In genomic region chr1:150875197-150876110, GRCh38 we compare ENCODE assay signal across 8 cellular contexts. TPM values are rescaled to one million over a fixed set of nuclear protein-coding genes. Genes with fewer than 3 reads are reported as not detected.
A peak's percentile ranks its signal among the peaks of the same experiment; 100 is the strongest.
DNase-seq lines count a peak whose midpoint lies in the region; TF ChIP-seq lines count a peak whose summit lies in the region.

No MANE protein-coding gene starts in this region.

- H3K27ac ChIP-seq in cardiac muscle cell: peak overlapping the region; percentile 81
- peak overlapping the region; percentile 93 to 99 (median 98) for H3K27ac ChIP-seq in esophagus squamous epithelium

- H3K9me3 ChIP-seq in cardiac muscle cell (ENCODE audit: low read depth) (no peaks in the 10 kb centered on the region), esophagus squamous epithelium (no peaks in the 10 kb centered on the region), neuron (ENCODE audit: low read length) (peaks cover 3% of the 10 kb centered on the region)

- peak overlapping the region; percentile 96 for H3K4me3 Mint-ChIP-seq in T-helper 2 cell treated with Interferon-gamma antibody and Interleukin-4, amounts not matched to agents 5 μg/mL and 100 μg/mL, for 36 hours

- H3K4me3 ChIP-seq in cardiac muscle cell (peak overlapping the region; percentile 62), esophagus squamous epithelium (peak overlapping the region; percentile 79 to 99 (median 92)), neuron (ENCODE audit: low read length) (peak overlapping the region; percentile 87)

- DNase-seq in cardiac muscle cell (ENCODE audit: low read depth in 1 of 2, low spot score in 1 of 2): peak; percentile 44
- no peak for DNase-seq in cardiac septum (ENCODE audit: low spot score)
- no peak for DNase-seq in T-helper 2 cell treated with Interferon-gamma antibody and Interleukin-4, amounts not matched to agents 5 μg/mL and 100 μg/mL, for 36 hours (ENCODE audit: low spot score)
- DNase-seq in esophagus squamous epithelium (lab: John Stamatoyannopoulos, UW): no peak
- DNase-seq in HT-29 (ENCODE audit: low spot score): no peak
- DNase-seq in COR-L47 (lab: John Stamatoyannopoulos, UW): no peak
- no peak for DNase-seq in activated CD4-positive, alpha-beta T cell treated with anti-CD3 and anti-CD28 coated beads for 1 hour

- no peaks in the 10 kb centered on the region for H3K9me3 Mint-ChIP-seq in T-helper 2 cell treated with Interferon-gamma antibody and Interleukin-4, amounts not matched to agents 5 μg/mL and 100 μg/mL, for 36 hours

- H3K27me3 ChIP-seq in cardiac muscle cell: no peaks in the 10 kb centered on the region
- no peaks in the 10 kb centered on the region for H3K27me3 ChIP-seq in esophagus squamous epithelium
- no peaks in the 10 kb centered on the region for H3K27me3 ChIP-seq in neuron (ENCODE audit: insufficient read depth, low read length)

- peaks cover 10% of the 10 kb centered on the region for H3K4me1 ChIP-seq in cardiac muscle cell (ENCODE audit: low read depth)
- peaks cover 3 to 40% (median 6%) of the 10 kb centered on the region in 3 donors for H3K4me1 ChIP-seq in esophagus squamous epithelium
- H3K4me1 ChIP-seq in neuron (ENCODE audit: insufficient read depth, low read length): peaks cover 14% of the 10 kb centered on the region

- TF ChIP-seq CTCF in cardiac muscle cell (IDR thresholded peaks at IDR 0.05; ENCODE audit: low read depth, low read length) (no peak), esophagus squamous epithelium (IDR thresholded peaks at IDR 0.05) (no peak)

- H3K27ac Mint-ChIP-seq in T-helper 2 cell treated with Interferon-gamma antibody and Interleukin-4, amounts not matched to agents 5 μg/mL and 100 μg/mL, for 36 hours: peak overlapping the region; percentile 95

- WGBS in esophagus squamous epithelium, 2 donors: 8 to 13% methylated on average over 17 of the region's 17 CpGs

- H3K4me1 Mint-ChIP-seq in T-helper 2 cell treated with Interferon-gamma antibody and Interleukin-4, amounts not matched to agents 5 μg/mL and 100 μg/mL, for 36 hours (ENCODE audit: low read depth): peaks cover 28% of the 10 kb centered on the region

- intact Hi-C loops in cardiac septum (cut with DNase I): loop anchor here (5.0 kb wide), 2 partner anchors 52 to 97 kb away; partner anchors contain the start of genes CERS2 and SETDB1
- intact Hi-C loops in esophagus squamous epithelium (cut with DNase I): no loop called here

- peaks cover 22% of the 10 kb centered on the region for H3K36me3 Mint-ChIP-seq in T-helper 2 cell treated with Interferon-gamma antibody and Interleukin-4, amounts not matched to agents 5 μg/mL and 100 μg/mL, for 36 hours (ENCODE audit: low read depth)

- no peaks in the 10 kb centered on the region for H3K27me3 Mint-ChIP-seq in T-helper 2 cell treated with Interferon-gamma antibody and Interleukin-4, amounts not matched to agents 5 μg/mL and 100 μg/mL, for 36 hours (ENCODE audit: low read depth)

- TF ChIP-seq POLR2A in esophagus squamous epithelium (IDR thresholded peaks at IDR 0.05): no peak

- H2AFZ ChIP-seq in neuron (ENCODE audit: low read depth, low read length): peak overlapping the region; percentile 94

- H3K36me3 ChIP-seq in cardiac muscle cell: no peaks in the 10 kb centered on the region
- peaks cover 0 to 16% (median 0%) of the 10 kb centered on the region in 3 donors for H3K36me3 ChIP-seq in esophagus squamous epithelium
- peaks cover 5% of the 10 kb centered on the region for H3K36me3 ChIP-seq in neuron (ENCODE audit: insufficient read depth, low read length)

RNA-seq across cellular contexts. Expression of gene ARNT, which starts 0.9 kb away (rescaled TPM):
- total RNA-seq in cardiac muscle cell: 46.8 and 87.3 TPM in 2 replicates
- 29.4 and 44.0 TPM in 2 replicates for polyA plus RNA-seq in cardiac muscle cell
- 32.0 TPM for total RNA-seq in cardiac septum
- total RNA-seq in esophagus squamous epithelium: 10 to 100 TPM; 20.5 to 39.9 (median 25.0) TPM
- 11.7 and 11.9 TPM in 2 replicates for total RNA-seq in HT-29 (2014; rRNA removed; shearing (Covaris generic))

RNA-seq across cellular contexts. Expression of gene CTXND2, which starts 11.5 kb away (rescaled TPM):
- total RNA-seq in cardiac muscle cell: not detected in 2 replicates
- not detected in 2 replicates for polyA plus RNA-seq in cardiac muscle cell
- total RNA-seq in cardiac septum: not detected
- total RNA-seq in esophagus squamous epithelium: not detected
- total RNA-seq in HT-29 (2014; rRNA removed; shearing (Covaris generic)): not detected in 2 replicates

RNA-seq across cellular contexts. Expression of gene SETDB1, which starts 50.7 kb away (rescaled TPM):
- total RNA-seq in cardiac muscle cell: 37.8 and 69.9 TPM in 2 replicates
- polyA plus RNA-seq in cardiac muscle cell: 20.1 and 23.7 TPM in 2 replicates
- total RNA-seq in cardiac septum: 15.5 TPM
- total RNA-seq in esophagus squamous epithelium: 10 to 100 TPM; 20.5 to 39.5 (median 25.3) TPM
- 23.6 and 29.2 TPM in 2 replicates for total RNA-seq in HT-29 (2014; rRNA removed; shearing (Covaris generic))

Comparison
In these comparisons a context has a peak if more than half of its experiments do, and no peak if none do; other contexts are left out.
1. DNase-seq: peak in cardiac muscle cell (2 of 2); none in cardiac septum (single experiment), T-helper 2 cell treated with Interferon-gamma antibody and Interleukin-4, amounts not matched to agents 5 μg/mL and 100 μg/mL, for 36 hours (single experiment), esophagus squamous epithelium (single experiment), HT-29 (single experiment), COR-L47 (single experiment) and activated CD4-positive, alpha-beta T cell treated with anti-CD3 and anti-CD28 coated beads for 1 hour (single experiment).
2. Peak in every context shown above with its lines, with median percentiles within 50 percentile points of each other: H3K4me3 ChIP-seq.